ENCODE assay signal across 1 cellular context in genomic region chr12:48199784-48200198, GRCh38.
TF ChIP-seq lines count a peak whose summit lies in the region.

No MANE protein-coding gene starts in this region.

TF ChIP-seq in WTC11, 78 proteins besides CTCF, POLR2A, EP300 and RAD21 (continued from another document):
- no peak for TF ChIP-seq SP1 (CRISPR knock-in tag; conservative IDR thresholded peaks at IDR 0.05)
- no peak for TF ChIP-seq ZNF423 (CRISPR knock-in tag; IDR thresholded peaks at IDR 0.05)
- TF ChIP-seq ZBTB21 (CRISPR knock-in tag; IDR thresholded peaks at IDR 0.05; ENCODE audit: borderline replicate concordance) = no peak
- no peak for TF ChIP-seq RELA (CRISPR knock-in tag; IDR thresholded peaks at IDR 0.05; ENCODE audit: borderline replicate concordance)
